Comparison of ENCODE assay signal across 1 cellular context in the genomic region with DNA sequence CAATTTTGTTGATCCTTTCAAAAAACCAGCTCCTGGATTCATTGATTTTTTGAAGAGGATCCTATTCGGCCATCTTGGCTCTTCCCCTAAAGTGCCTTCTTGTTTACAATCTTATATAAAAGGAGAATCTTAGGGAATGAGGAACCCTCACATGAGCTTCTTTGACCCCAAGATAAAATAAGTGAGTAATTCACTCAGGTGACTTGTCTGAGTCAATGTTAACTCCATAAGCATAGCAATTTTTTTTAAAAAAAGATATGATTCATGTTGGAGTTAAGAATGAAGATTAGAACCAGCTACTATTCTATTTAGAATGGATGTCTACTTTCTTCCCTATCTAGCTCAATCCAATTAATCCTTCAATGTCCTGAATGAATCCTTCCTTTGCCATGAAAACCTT.
TF ChIP-seq lines count a peak whose summit lies in the region.

No MANE protein-coding gene starts in this region.

TF ChIP-seq in K562, 482 proteins besides CTCF, POLR2A, EP300 and RAD21:
- TF ChIP-seq FOSL1 (tag; conservative IDR thresholded peaks at IDR 0.05) (peak; percentile 68), KDM1A (IDR thresholded peaks at IDR 0.05) (no peak), ZFPM2 (CRISPR knock-in tag; IDR thresholded peaks at IDR 0.05) (no peak), DNMT1 (IDR thresholded peaks at IDR 0.05) (no peak)
- TF ChIP-seq, protein P1, sequence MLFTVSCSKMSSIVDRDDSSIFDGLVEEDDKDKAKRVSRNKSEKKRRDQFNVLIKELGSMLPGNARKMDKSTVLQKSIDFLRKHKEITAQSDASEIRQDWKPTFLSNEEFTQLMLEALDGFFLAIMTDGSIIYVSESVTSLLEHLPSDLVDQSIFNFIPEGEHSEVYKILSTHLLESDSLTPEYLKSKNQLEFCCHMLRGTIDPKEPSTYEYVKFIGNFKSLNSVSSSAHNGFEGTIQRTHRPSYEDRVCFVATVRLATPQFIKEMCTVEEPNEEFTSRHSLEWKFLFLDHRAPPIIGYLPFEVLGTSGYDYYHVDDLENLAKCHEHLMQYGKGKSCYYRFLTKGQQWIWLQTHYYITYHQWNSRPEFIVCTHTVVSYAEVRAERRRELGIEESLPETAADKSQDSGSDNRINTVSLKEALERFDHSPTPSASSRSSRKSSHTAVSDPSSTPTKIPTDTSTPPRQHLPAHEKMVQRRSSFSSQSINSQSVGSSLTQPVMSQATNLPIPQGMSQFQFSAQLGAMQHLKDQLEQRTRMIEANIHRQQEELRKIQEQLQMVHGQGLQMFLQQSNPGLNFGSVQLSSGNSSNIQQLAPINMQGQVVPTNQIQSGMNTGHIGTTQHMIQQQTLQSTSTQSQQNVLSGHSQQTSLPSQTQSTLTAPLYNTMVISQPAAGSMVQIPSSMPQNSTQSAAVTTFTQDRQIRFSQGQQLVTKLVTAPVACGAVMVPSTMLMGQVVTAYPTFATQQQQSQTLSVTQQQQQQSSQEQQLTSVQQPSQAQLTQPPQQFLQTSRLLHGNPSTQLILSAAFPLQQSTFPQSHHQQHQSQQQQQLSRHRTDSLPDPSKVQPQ (CRISPR knock-in tag; IDR thresholded peaks at IDR 0.05; ENCODE audit: borderline replicate concordance), result no peak
- TF ChIP-seq, protein P2, sequence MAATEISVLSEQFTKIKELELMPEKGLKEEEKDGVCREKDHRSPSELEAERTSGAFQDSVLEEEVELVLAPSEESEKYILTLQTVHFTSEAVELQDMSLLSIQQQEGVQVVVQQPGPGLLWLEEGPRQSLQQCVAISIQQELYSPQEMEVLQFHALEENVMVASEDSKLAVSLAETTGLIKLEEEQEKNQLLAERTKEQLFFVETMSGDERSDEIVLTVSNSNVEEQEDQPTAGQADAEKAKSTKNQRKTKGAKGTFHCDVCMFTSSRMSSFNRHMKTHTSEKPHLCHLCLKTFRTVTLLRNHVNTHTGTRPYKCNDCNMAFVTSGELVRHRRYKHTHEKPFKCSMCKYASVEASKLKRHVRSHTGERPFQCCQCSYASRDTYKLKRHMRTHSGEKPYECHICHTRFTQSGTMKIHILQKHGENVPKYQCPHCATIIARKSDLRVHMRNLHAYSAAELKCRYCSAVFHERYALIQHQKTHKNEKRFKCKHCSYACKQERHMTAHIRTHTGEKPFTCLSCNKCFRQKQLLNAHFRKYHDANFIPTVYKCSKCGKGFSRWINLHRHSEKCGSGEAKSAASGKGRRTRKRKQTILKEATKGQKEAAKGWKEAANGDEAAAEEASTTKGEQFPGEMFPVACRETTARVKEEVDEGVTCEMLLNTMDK (IDR thresholded peaks at IDR 0.05; ENCODE audit: borderline replicate concordance, insufficient read depth, low read depth, low read length, poor library complexity, severe bottlenecking), result no peak
